ENCODE assay signal across 10 cellular contexts in the genomic region with DNA sequence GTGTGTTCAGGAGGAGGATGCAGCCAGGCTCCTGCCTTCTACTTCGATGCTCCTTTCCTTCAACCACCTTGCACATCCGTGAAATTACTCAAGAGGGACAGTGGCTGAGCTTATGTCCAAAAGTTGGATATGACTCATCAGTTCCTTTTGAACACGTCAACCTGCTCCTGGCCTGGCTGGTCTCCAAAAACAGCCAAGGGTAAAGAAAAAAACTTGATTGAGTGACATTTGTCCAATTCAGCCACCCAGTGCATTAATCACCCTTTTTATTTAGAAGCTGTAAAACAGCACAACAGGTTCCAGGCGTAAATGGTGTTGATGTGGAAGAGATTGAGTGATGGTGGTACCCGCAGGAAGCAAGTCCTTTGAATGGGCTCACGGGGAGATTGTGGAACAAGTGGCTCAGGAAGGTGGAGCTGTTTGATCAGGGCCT.
DNase-seq lines count a peak whose midpoint lies in the region; ATAC-seq, FAIRE-seq and TF ChIP-seq lines count a peak whose summit lies in the region.
"Had no signal": no experiment of that assay in that cellular context is flagged by ENCODE, and none has a peak within 500 bp of the region (broad histone marks: within the 10 kb centered on the region; RNA-seq: fewer than 3 reads in every experiment).

No MANE protein-coding gene starts in this region.

- no peaks in the 10 kb centered on the region for H3K27me3 Mint-ChIP-seq in activated CD4-positive, alpha-beta T cell treated with anti-CD3 and anti-CD28 coated beads for 36 hours

- H3K4me3 Mint-ChIP-seq in activated CD4-positive, alpha-beta T cell treated with anti-CD3 and anti-CD28 coated beads for 36 hours = no peak overlapping the region

- no peak for TF ChIP-seq CTCF in GM12878 (IDR thresholded peaks at IDR 0.05 in 2 of 3, conservative IDR thresholded peaks at IDR 0.05 in 1 of 3; ENCODE audit: control insufficient read depth in 2 of 3, extremely low read depth in 1 of 3, insufficient read depth in 1 of 3, low read depth in 3 of 3, low read length in 3 of 3)
- TF ChIP-seq CTCF in gastrocnemius medialis (IDR thresholded peaks at IDR 0.05 in 4 of 5, conservative IDR thresholded peaks at IDR 0.05 in 1 of 5) = no peak

- H3K27ac ChIP-seq in GM12878 (ENCODE audit: control insufficient read depth, insufficient read depth) = no peak overlapping the region
- peak overlapping the region; percentile 29 to 66 (median 56) for H3K27ac ChIP-seq in gastrocnemius medialis
- H3K27ac ChIP-seq: lower lobe of right lung had no signal

- TF ChIP-seq EP300 in GM12878 (IDR thresholded peaks at IDR 0.05; ENCODE audit: borderline replicate concordance in 1 of 2, control insufficient read depth in 1 of 2, low read depth in 2 of 2, low read length in 2 of 2) = 0 out of 4 replicates have a peak, but pooled peaks of 1 of the 2 experiments have one; percentile 11

- H3K4me3 ChIP-seq in GM12878 = no peak overlapping the region
- H3K4me3 ChIP-seq in gastrocnemius medialis = no peak overlapping the region
- H3K4me3 ChIP-seq: lower lobe of right lung had no signal

- H3K36me3 ChIP-seq in GM12878 (ENCODE audit: control insufficient read depth in 2 of 2, insufficient read depth in 2 of 2, low read length in 1 of 2) (no peaks in the 10 kb centered on the region; a peak in 1 of 4 replicates), gastrocnemius medialis (no peaks in the 10 kb centered on the region)
- H3K36me3 ChIP-seq: lower lobe of right lung had no signal

- H3K27me3 ChIP-seq in GM12878 (replicated peaks in 1 of 2; ENCODE audit: control insufficient read depth in 2 of 2, insufficient read depth in 2 of 2, low read length in 1 of 2) (0 out of 4 replicates have a peak, but pooled peaks cover 0 to 2% of the 10 kb centered on the region in 2 experiments), gastrocnemius medialis (no peaks in the 10 kb centered on the region)

- H3K4me1 Mint-ChIP-seq in activated CD4-positive, alpha-beta T cell treated with anti-CD3 and anti-CD28 coated beads for 36 hours = peaks cover 57% of the 10 kb centered on the region

- peak; percentile 20 for DNase-seq in activated CD4-positive, alpha-beta T cell treated with anti-CD3 and anti-CD28 coated beads for 36 hours
- no peak for DNase-seq in activated CD4-positive, alpha-beta T cell treated with anti-CD3 and anti-CD28 coated beads, Interleukin-2, amount 50 U/mL, for 4 hours
- DNase-seq in NCI-H1417 (lab: John Stamatoyannopoulos, UW) (peak in 2 of 3 experiments; percentile 46 to 94), GM12878 (ENCODE audit: low read depth, low spot score) (no peak), gastrocnemius medialis (peak; percentile 59 to 66), ecto neural progenitor cell (ENCODE audit: low spot score) (no peak)
- DNase-seq: lower lobe of right lung, OCI-M1 had no signal

- TF ChIP-seq POLR2A in GM12878 (IDR thresholded peaks at IDR 0.05; ENCODE audit: low read depth, low read length) = no peak
- TF ChIP-seq POLR2A in gastrocnemius medialis (IDR thresholded peaks at IDR 0.05) = no peak

- no TSS peak for BruUV-seq in GM12878 (replicated peaks; lab: Mats Ljungman, UMichigan)

- CTCF ChIA-PET in activated CD4-positive, alpha-beta T cell treated with anti-CD3 and anti-CD28 coated beads for 36 hours (lab: Charles Lee) = interaction anchor here (0.7 kb wide), 1 partner anchor 204 kb away, joined by 5 read pairs; no protein-coding TSS in a partner anchor
- CTCF ChIA-PET in GM12878 (lab: Yijun Ruan, JAX) = interaction anchor here (1.0 to 2.0 kb wide), 2 partner anchors 11 to 44 kb away, joined by 4 to 5 read pairs; no protein-coding TSS in a partner anchor

- TF ChIP-seq RAD21 in GM12878 (IDR thresholded peaks at IDR 0.05; ENCODE audit: insufficient read depth, low read depth, low read length) = no peak

- intact Hi-C loops in activated CD4-positive, alpha-beta T cell treated with anti-CD3 and anti-CD28 coated beads for 36 hours (cut with DNase I, micrococcal nuclease) = no loop called here
- intact Hi-C loops in GM12878 (cut with micrococcal nuclease; ENCODE audit: unreplicated experiment) = no loop called here
- intact Hi-C loops in gastrocnemius medialis (cut with DNase I; ENCODE audit: low total_unique reads) = no loop called here

- 16% methylated on average over 6 of the region's 6 CpGs for WGBS in GM12878 (ENCODE audit: insufficient coverage, insufficient replicate concordance, low lambda C conversion rate, missing lambda C conversion rate)

- POLR2A ChIA-PET in activated CD4-positive, alpha-beta T cell treated with anti-CD3 and anti-CD28 coated beads for 36 hours (lab: Charles Lee) = no interaction called here
- POLR2A ChIA-PET in GM12878 (lab: Charles Lee) = interaction anchor here (0.5 kb wide), 1 partner anchor 243 kb away, joined by 3 read pairs; no protein-coding TSS in a partner anchor

- RAD21 ChIA-PET in GM12878 (lab: Charles Lee; ENCODE audit: unreplicated experiment) = interaction anchor here (0.9 to 1.3 kb wide), 2 partner anchors 51 to 52 kb away, joined by 3 read pairs; no protein-coding TSS in a partner anchor

- no peaks in the 10 kb centered on the region for H4K20me1 ChIP-seq in GM12878 (ENCODE audit: control insufficient read depth, insufficient read depth)

- H3K27ac Mint-ChIP-seq in activated CD4-positive, alpha-beta T cell treated with anti-CD3 and anti-CD28 coated beads for 36 hours = no peak overlapping the region

- H3K4me1 ChIP-seq in GM12878 (ENCODE audit: control insufficient read depth, insufficient read depth, low read length) = no peaks in the 10 kb centered on the region
- peaks cover 10 to 11% of the 10 kb centered on the region in 2 donors for H3K4me1 ChIP-seq in gastrocnemius medialis
- H3K4me1 ChIP-seq: lower lobe of right lung had no signal

- SMC1A ChIA-PET in GM12878 (lab: Charles Lee; ENCODE audit: uncharacterized antibody, unreplicated experiment) = interaction anchor here (0.8 to 1.6 kb wide), 3 partner anchors 88 to 95 kb away, joined by 3 read pairs; no protein-coding TSS in a partner anchor

- no peaks in the 10 kb centered on the region for H3K79me2 ChIP-seq in GM12878 (ENCODE audit: control insufficient read depth, insufficient read depth, low read length)

- peaks cover 16% of the 10 kb centered on the region for H3K9me3 Mint-ChIP-seq in activated CD4-positive, alpha-beta T cell treated with anti-CD3 and anti-CD28 coated beads for 36 hours (ENCODE audit: low read depth)

- peaks cover 58% of the 10 kb centered on the region for H3K36me3 Mint-ChIP-seq in activated CD4-positive, alpha-beta T cell treated with anti-CD3 and anti-CD28 coated beads for 36 hours (ENCODE audit: low read depth)

- no peak overlapping the region for H2AFZ ChIP-seq in GM12878 (ENCODE audit: control insufficient read depth, low read depth, low read length)

- H3K4me2 ChIP-seq in GM12878 (ENCODE audit: control insufficient read depth, insufficient read depth) = no peak overlapping the region

- in situ Hi-C loops in GM12878 (cut with MboI) (no loop called here), gastrocnemius medialis (cut with MboI; ENCODE audit: low sequenced_read_pairs in 4 of 4) (no loop called here)

- FAIRE-seq in GM12878 (lab: Jason Lieb, UNC) = no peak

- ATAC-seq in activated CD4-positive, alpha-beta T cell treated with anti-CD3 and anti-CD28 coated beads for 36 hours = peak; percentile 35
- peak; percentile 80 for ATAC-seq in GM12878
- ATAC-seq in gastrocnemius medialis = peak; percentile 92 to 94
- no peak for ATAC-seq in HG02884 (IDR thresholded peaks at IDR 0.05; ENCODE audit: unreplicated experiment)
- no peak for ATAC-seq in HG03280 (IDR thresholded peaks at IDR 0.05; ENCODE audit: unreplicated experiment)
- ATAC-seq: lower lobe of right lung had no signal

- H3K9me3 ChIP-seq in GM12878 (replicated peaks; ENCODE audit: control insufficient read depth, insufficient read depth, low read length) (no peaks in the 10 kb centered on the region; the same call in 2 of the 3 replicates), gastrocnemius medialis (no peaks in the 10 kb centered on the region)
- H3K9me3 ChIP-seq: lower lobe of right lung had no signal

- H3K9ac ChIP-seq in GM12878 (ENCODE audit: control insufficient read depth, insufficient read depth, low read length) = no peak overlapping the region

TF ChIP-seq in GM12878, 131 proteins besides CTCF, POLR2A, EP300 and RAD21:
- no peak for TF ChIP-seq FOXK2 (IDR thresholded peaks at IDR 0.05)
- peak; percentile 54; the same call in 1 of the 2 replicates for TF ChIP-seq DPF2 (IDR thresholded peaks at IDR 0.05)
- TF ChIP-seq, protein P1, sequence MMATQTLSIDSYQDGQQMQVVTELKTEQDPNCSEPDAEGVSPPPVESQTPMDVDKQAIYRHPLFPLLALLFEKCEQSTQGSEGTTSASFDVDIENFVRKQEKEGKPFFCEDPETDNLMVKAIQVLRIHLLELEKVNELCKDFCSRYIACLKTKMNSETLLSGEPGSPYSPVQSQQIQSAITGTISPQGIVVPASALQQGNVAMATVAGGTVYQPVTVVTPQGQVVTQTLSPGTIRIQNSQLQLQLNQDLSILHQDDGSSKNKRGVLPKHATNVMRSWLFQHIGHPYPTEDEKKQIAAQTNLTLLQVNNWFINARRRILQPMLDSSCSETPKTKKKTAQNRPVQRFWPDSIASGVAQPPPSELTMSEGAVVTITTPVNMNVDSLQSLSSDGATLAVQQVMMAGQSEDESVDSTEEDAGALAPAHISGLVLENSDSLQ (IDR thresholded peaks at IDR 0.05) = peak; percentile 78
- TF ChIP-seq IKZF1 (conservative IDR thresholded peaks at IDR 0.05) = peak; percentile 57
- TF ChIP-seq IKZF2 (IDR thresholded peaks at IDR 0.05) = peak in 1 of 2 experiments; percentile 58; a peak in 2 of 4 replicates
- no peak for TF ChIP-seq KAT2A (conservative IDR thresholded peaks at IDR 0.05; ENCODE audit: control insufficient read depth, low read depth, low read length)
- TF ChIP-seq BHLHE40 (IDR thresholded peaks at IDR 0.05; ENCODE audit: borderline replicate concordance in 1 of 2, low read depth in 2 of 2, low read length in 1 of 2) = peak in 1 of 2 experiments; percentile 28; a peak in 1 of 4 replicates

Comparison
In these comparisons a context has a peak if more than half of its experiments do, and no peak if none do; other contexts are left out.
1. DNase-seq: peak in activated CD4-positive, alpha-beta T cell treated with anti-CD3 and anti-CD28 coated beads for 36 hours (single experiment), NCI-H1417 (2 of 3) and gastrocnemius medialis (2 of 2); none in activated CD4-positive, alpha-beta T cell treated with anti-CD3 and anti-CD28 coated beads, Interleukin-2, amount 50 U/mL, for 4 hours (0 of 2), GM12878 (single experiment) and ecto neural progenitor cell (single experiment).
2. ATAC-seq: peak in activated CD4-positive, alpha-beta T cell treated with anti-CD3 and anti-CD28 coated beads for 36 hours (single experiment), GM12878 (single experiment) and gastrocnemius medialis (2 of 2); none in HG02884 (single experiment) and HG03280 (single experiment).